In genomic region chr10:64041185-64041988, GRCh38 we compare ENCODE assay signal across 8 cellular contexts.
DNase-seq lines count a peak whose midpoint lies in the region; ATAC-seq and TF ChIP-seq lines count a peak whose summit lies in the region.

No MANE protein-coding gene starts in this region.

- peak overlapping the region; percentile 46 for H3K4me3 ChIP-seq in fibroblast of pulmonary artery (replicated peaks; ENCODE audit: low read depth, low read length)
- H3K4me3 ChIP-seq in neural progenitor cell = no peak overlapping the region
- H3K4me3 ChIP-seq in stomach = peak overlapping the region; percentile 33 to 41 (median 36)

- TF ChIP-seq EP300 in stomach (IDR thresholded peaks at IDR 0.05) = no peak

- no peak for TF ChIP-seq POLR2A in stomach (IDR thresholded peaks at IDR 0.05)

- peak; percentile 100 for TF ChIP-seq CTCF in fibroblast of pulmonary artery (IDR thresholded peaks at IDR 0.05; ENCODE audit: low read length, missing control alignments)
- no peak for TF ChIP-seq CTCF in neural progenitor cell (IDR thresholded peaks at IDR 0.05)
- peak in 5 of 7 experiments; percentile 87 to 100 (median 93) for TF ChIP-seq CTCF in stomach (IDR thresholded peaks at IDR 0.05)

- intact Hi-C loops in stomach (cut with DNase I; ENCODE audit: low total_unique reads) = no loop called here

- no peaks in the 10 kb centered on the region for H3K79me2 ChIP-seq in neural progenitor cell (ENCODE audit: low read depth)

- no peak overlapping the region for H2AFZ ChIP-seq in neural progenitor cell (replicated peaks)

- H3K36me3 Mint-ChIP-seq in neural progenitor cell = no peaks in the 10 kb centered on the region

- H3K27me3 Mint-ChIP-seq in neural progenitor cell (ENCODE audit: insufficient read depth, low read depth) = peaks cover 4% of the 10 kb centered on the region

- ATAC-seq in GM21528 (IDR thresholded peaks at IDR 0.05; ENCODE audit: low FRiP score, unreplicated experiment) = peak; percentile 97

- H3F3A ChIP-seq in neural progenitor cell (ENCODE audit: low read depth) = no peaks in the 10 kb centered on the region

- H3K9me3 Mint-ChIP-seq in neural progenitor cell = no peaks in the 10 kb centered on the region

- no peaks in the 10 kb centered on the region for H3K9me3 ChIP-seq in neural progenitor cell (ENCODE audit: low read depth)
- H3K9me3 ChIP-seq in stomach = no peaks in the 10 kb centered on the region

- no peaks in the 10 kb centered on the region for H3K27me3 ChIP-seq in neural progenitor cell
- no peaks in the 10 kb centered on the region for H3K27me3 ChIP-seq in stomach

- 3 to 28% (median 15%) methylated on average over 6 to 43 of the region's 43 CpGs for WGBS in stomach, 5 donors

- no peaks in the 10 kb centered on the region for H4K20me1 ChIP-seq in neural progenitor cell (ENCODE audit: low read depth)

- peak overlapping the region; percentile 58 for H3K27ac Mint-ChIP-seq in neural progenitor cell

- no peak overlapping the region for H3K27ac ChIP-seq in neural progenitor cell
- peak overlapping the region in 2 of 5 donors; percentile 22 to 26 for H3K27ac ChIP-seq in stomach

- no peak overlapping the region for H3K4me2 ChIP-seq in neural progenitor cell

- H3K4me1 ChIP-seq in neural progenitor cell (peaks cover 5% of the 10 kb centered on the region), stomach (peaks cover 0 to 19% (median 6%) of the 10 kb centered on the region in 4 donors)

- peak; percentile 48 for DNase-seq in DMS153 (lab: John Stamatoyannopoulos, UW)
- peak; percentile 58 for DNase-seq in HuH-7.5 (ENCODE audit: low spot score)
- DNase-seq in RKO (ENCODE audit: low spot score) = peak; percentile 81
- DNase-seq in activated T-helper 1 cell treated with anti-CD3 and anti-CD28 coated beads, Interleukin-2, amount 50 U/mL, for 16 hours (ENCODE audit: low read depth in 1 of 2, low spot score in 1 of 2) = peak; percentile 53 to 71
- DNase-seq in fibroblast of pulmonary artery (ENCODE audit: low read depth) = peak; percentile 83
- DNase-seq in neural progenitor cell (ENCODE audit: low spot score) = peak; percentile 77
- peak; percentile 84 for DNase-seq in stomach

- H3K4me1 Mint-ChIP-seq in neural progenitor cell = peaks cover 16% of the 10 kb centered on the region

- H3K4me3 Mint-ChIP-seq in neural progenitor cell = no peak overlapping the region

- no peak overlapping the region for H3K9ac ChIP-seq in neural progenitor cell

- H3K36me3 ChIP-seq in neural progenitor cell (no peaks in the 10 kb centered on the region), stomach (no peaks in the 10 kb centered on the region)
